7 cellular contexts compared by ENCODE assay signal in genomic region chr11:64235427-64236161, GRCh38. TPM values are rescaled to one million over a fixed set of nuclear protein-coding genes. Genes with fewer than 3 reads are reported as not detected.
DNase-seq lines count a peak whose midpoint lies in the region; TF ChIP-seq lines count a peak whose summit lies in the region.

No MANE protein-coding gene starts in this region.

- H3K27me3 Mint-ChIP-seq in activated T-helper 2 cell treated with anti-CD3 and anti-CD28 coated beads, Interferon-gamma antibody, Interleukin-2, Interleukin-4, amounts not matched to agents 10 μg/mL and 5 μg/mL and 100 μg/mL, durations not matched to agents 14 hours and 24 hours and 36 hours (ENCODE audit: low read depth) = no peaks in the 10 kb centered on the region

- H3K9me3 ChIP-seq in iPS-20b (ENCODE audit: insufficient read depth, low read depth, low read length) = no peaks in the 10 kb centered on the region
- H3K9me3 ChIP-seq in subcutaneous abdominal adipose tissue (ENCODE audit: control insufficient read depth in 5 of 5, low read length in 5 of 5) = no peaks in the 10 kb centered on the region

- no peak for DNase-seq in HL-60 (ENCODE audit: low read depth in 1 of 2, low spot score in 1 of 2)
- no peak for DNase-seq in activated T-helper 2 cell treated with anti-CD3 and anti-CD28 coated beads, Interferon-gamma antibody, Interleukin-2, Interleukin-4, amounts not matched to agents 10 μg/mL and 5 μg/mL and 100 μg/mL, durations not matched to agents 14 hours and 24 hours and 36 hours (ENCODE audit: low spot score)
- DNase-seq in anterior cingulate cortex (lab: John Stamatoyannopoulos, UW) = no peak
- no peak for DNase-seq in MV-4-11 (lab: John Stamatoyannopoulos, UW)
- DNase-seq in CD1c-positive myeloid dendritic cell (ENCODE audit: extremely low spot score) = no peak

- H3K27me3 ChIP-seq in HL-60 (ENCODE audit: insufficient read depth, poor library complexity, severe bottlenecking) = no peaks in the 10 kb centered on the region
- peaks cover 32% of the 10 kb centered on the region for H3K27me3 ChIP-seq in iPS-20b (ENCODE audit: insufficient read depth, low read length)
- H3K27me3 ChIP-seq in subcutaneous abdominal adipose tissue (ENCODE audit: control insufficient read depth in 5 of 5, insufficient read depth in 4 of 5, low read length in 5 of 5) = peaks cover 0 to 2% (median 0%) of the 10 kb centered on the region in 5 donors

- peaks cover 32% of the 10 kb centered on the region for H3K36me3 Mint-ChIP-seq in activated T-helper 2 cell treated with anti-CD3 and anti-CD28 coated beads, Interferon-gamma antibody, Interleukin-2, Interleukin-4, amounts not matched to agents 10 μg/mL and 5 μg/mL and 100 μg/mL, durations not matched to agents 14 hours and 24 hours and 36 hours (ENCODE audit: low read depth)

- H3K27ac ChIP-seq in HL-60 (replicated peaks) (no peak overlapping the region), iPS-20b (ENCODE audit: low read length) (no peak overlapping the region), subcutaneous abdominal adipose tissue (ENCODE audit: low read depth, low read length) (peak overlapping the region; percentile 69)

- intact Hi-C loops in activated T-helper 2 cell treated with anti-CD3 and anti-CD28 coated beads, Interferon-gamma antibody, Interleukin-2, Interleukin-4, amounts not matched to agents 10 μg/mL and 5 μg/mL and 100 μg/mL, durations not matched to agents 14 hours and 24 hours and 36 hours (cut with micrococcal nuclease) = no loop called here

- H3K27ac Mint-ChIP-seq in activated T-helper 2 cell treated with anti-CD3 and anti-CD28 coated beads, Interferon-gamma antibody, Interleukin-2, Interleukin-4, amounts not matched to agents 10 μg/mL and 5 μg/mL and 100 μg/mL, durations not matched to agents 14 hours and 24 hours and 36 hours = no peak overlapping the region

- peaks cover 7% of the 10 kb centered on the region; the same call in 1 of the 2 replicates for H3K4me1 ChIP-seq in iPS-20b (ENCODE audit: insufficient read depth, low read length)
- peaks cover 12 to 54% (median 46%) of the 10 kb centered on the region in 5 donors for H3K4me1 ChIP-seq in subcutaneous abdominal adipose tissue (ENCODE audit: control insufficient read depth in 5 of 5, insufficient read depth in 5 of 5, low read length in 5 of 5)

- H3K9ac ChIP-seq in iPS-20b (ENCODE audit: low read depth, low read length) (peak overlapping the region; percentile 48; the same call in 1 of the 2 replicates), subcutaneous abdominal adipose tissue (ENCODE audit: low read length in 5 of 5) (peak overlapping the region in 4 of 5 donors; percentile 34 to 80 (median 60))

- peaks cover 18% of the 10 kb centered on the region for H3K4me1 Mint-ChIP-seq in activated T-helper 2 cell treated with anti-CD3 and anti-CD28 coated beads, Interferon-gamma antibody, Interleukin-2, Interleukin-4, amounts not matched to agents 10 μg/mL and 5 μg/mL and 100 μg/mL, durations not matched to agents 14 hours and 24 hours and 36 hours (ENCODE audit: low read depth)

- no peak for TF ChIP-seq CTCF in HL-60 (IDR thresholded peaks at IDR 0.05; ENCODE audit: insufficient read depth, low read length)

- H3K36me3 ChIP-seq in iPS-20b (ENCODE audit: insufficient read depth, low read depth, low read length) (peaks cover 13% of the 10 kb centered on the region), subcutaneous abdominal adipose tissue (ENCODE audit: control insufficient read depth in 5 of 5, insufficient read depth in 5 of 5, low read length in 5 of 5) (peaks cover 0 to 28% (median 23%) of the 10 kb centered on the region in 5 donors)

- H3K4me3 ChIP-seq in HL-60 (replicated peaks; ENCODE audit: insufficient read depth, low read length) = peak overlapping the region; percentile 53
- H3K4me3 ChIP-seq in iPS-20b (ENCODE audit: low read length) = peak overlapping the region; percentile 71
- H3K4me3 ChIP-seq in subcutaneous abdominal adipose tissue (ENCODE audit: low read depth in 1 of 5, low read length in 5 of 5) = peak overlapping the region; percentile 62 to 89 (median 76)

- H3K9me3 Mint-ChIP-seq in activated T-helper 2 cell treated with anti-CD3 and anti-CD28 coated beads, Interferon-gamma antibody, Interleukin-2, Interleukin-4, amounts not matched to agents 10 μg/mL and 5 μg/mL and 100 μg/mL, durations not matched to agents 14 hours and 24 hours and 36 hours = no peaks in the 10 kb centered on the region

- H3K4me3 Mint-ChIP-seq in activated T-helper 2 cell treated with anti-CD3 and anti-CD28 coated beads, Interferon-gamma antibody, Interleukin-2, Interleukin-4, amounts not matched to agents 10 μg/mL and 5 μg/mL and 100 μg/mL, durations not matched to agents 14 hours and 24 hours and 36 hours (ENCODE audit: low read depth) = peak overlapping the region; percentile 85

RNA-seq across cellular contexts. Expression of gene VEGFB, which starts 1.2 kb away (rescaled TPM):
- 67.4 and 82.0 TPM in 2 replicates for total RNA-seq in activated T-helper 2 cell treated with anti-CD3 and anti-CD28 coated beads, Interferon-gamma antibody, Interleukin-2, Interleukin-4, amounts not matched to agents 10 μg/mL and 5 μg/mL and 100 μg/mL, durations not matched to agents 14 hours and 24 hours and 36 hours

RNA-seq across cellular contexts. Expression of gene DNAJC4, which starts 5.2 kb away (rescaled TPM):
- 24.5 and 25.8 TPM in 2 replicates for total RNA-seq in activated T-helper 2 cell treated with anti-CD3 and anti-CD28 coated beads, Interferon-gamma antibody, Interleukin-2, Interleukin-4, amounts not matched to agents 10 μg/mL and 5 μg/mL and 100 μg/mL, durations not matched to agents 14 hours and 24 hours and 36 hours

RNA-seq across cellular contexts. Expression of gene FKBP2, which starts 5.3 kb away (rescaled TPM):
- total RNA-seq in activated T-helper 2 cell treated with anti-CD3 and anti-CD28 coated beads, Interferon-gamma antibody, Interleukin-2, Interleukin-4, amounts not matched to agents 10 μg/mL and 5 μg/mL and 100 μg/mL, durations not matched to agents 14 hours and 24 hours and 36 hours = 36.6 and 37.1 TPM in 2 replicates

RNA-seq across cellular contexts. Expression of gene NUDT22, which starts 9.5 kb away (rescaled TPM):
- 72.8 and 77.0 TPM in 2 replicates for total RNA-seq in activated T-helper 2 cell treated with anti-CD3 and anti-CD28 coated beads, Interferon-gamma antibody, Interleukin-2, Interleukin-4, amounts not matched to agents 10 μg/mL and 5 μg/mL and 100 μg/mL, durations not matched to agents 14 hours and 24 hours and 36 hours

RNA-seq across cellular contexts. Expression of gene TRPT1, which starts 9.6 kb away (rescaled TPM):
- 33.7 and 35.5 TPM in 2 replicates for total RNA-seq in activated T-helper 2 cell treated with anti-CD3 and anti-CD28 coated beads, Interferon-gamma antibody, Interleukin-2, Interleukin-4, amounts not matched to agents 10 μg/mL and 5 μg/mL and 100 μg/mL, durations not matched to agents 14 hours and 24 hours and 36 hours
